Comparison of ENCODE assay signal across 1 cellular context in genomic region chr2:73071452-73072399, GRCh38.
TF ChIP-seq lines count a peak whose summit lies in the region.

Gene SFXN5 (minus strand): TSS chr2:73071712. CDS start chr2:73071705, 7 bp downstream.

TF ChIP-seq in HepG2, 621 proteins besides CTCF, POLR2A, EP300 and RAD21 (continued from another document and continues in another):
- TF ChIP-seq BATF2 (CRISPR knock-in tag; IDR thresholded peaks at IDR 0.05) (no peak), TFE3 (CRISPR knock-in tag; IDR thresholded peaks at IDR 0.05) (0 out of 2 replicates have a peak, but pooled peaks have one; percentile 8), ZNF232 (CRISPR knock-in tag; IDR thresholded peaks at IDR 0.05; ENCODE audit: borderline replicate concordance) (peak; percentile 73; the same call in 1 of the 2 replicates), MLXIP (CRISPR knock-in tag; IDR thresholded peaks at IDR 0.05; ENCODE audit: borderline replicate concordance) (no peak), CSRNP1 (CRISPR knock-in tag; IDR thresholded peaks at IDR 0.05) (peak; percentile 90), TBX3 (IDR thresholded peaks at IDR 0.05; ENCODE audit: borderline replicate concordance) (peak; percentile 63; the same call in 1 of the 2 replicates), TSC22D2 (CRISPR knock-in tag; IDR thresholded peaks at IDR 0.05; ENCODE audit: borderline replicate concordance) (no peak), FOXC1 (CRISPR knock-in tag; IDR thresholded peaks at IDR 0.05; ENCODE audit: borderline replicate concordance) (peak; percentile 94), MTA1 (CRISPR knock-in tag; IDR thresholded peaks at IDR 0.05; ENCODE audit: borderline replicate concordance) (no peak), ZNF121 (CRISPR knock-in tag; IDR thresholded peaks at IDR 0.05) (peak; percentile 55; the same call in 1 of the 2 replicates), ZBTB49 (CRISPR knock-in tag; IDR thresholded peaks at IDR 0.05; ENCODE audit: borderline replicate concordance) (no peak), ZNF674 (CRISPR knock-in tag; IDR thresholded peaks at IDR 0.05; ENCODE audit: low read depth) (0 out of 2 replicates have a peak, but pooled peaks have one; percentile 15), IRF1 (CRISPR knock-in tag; IDR thresholded peaks at IDR 0.05; ENCODE audit: low read depth) (no peak), ZNF777 (CRISPR knock-in tag; IDR thresholded peaks at IDR 0.05) (peak; percentile 50; the same call in 1 of the 2 replicates), ZBTB14 (CRISPR knock-in tag; IDR thresholded peaks at IDR 0.05) (no peak; the same call in 1 of the 2 replicates), SCMH1 (CRISPR knock-in tag; IDR thresholded peaks at IDR 0.05; ENCODE audit: borderline replicate concordance) (no peak), CEBPZ (IDR thresholded peaks at IDR 0.05; ENCODE audit: low read length) (no peak), SNAPC4 (CRISPR knock-in tag; IDR thresholded peaks at IDR 0.05) (peak; percentile 11; the same call in 1 of the 2 replicates), ZNF180 (CRISPR knock-in tag; IDR thresholded peaks at IDR 0.05; ENCODE audit: borderline replicate concordance, low read depth) (no peak), ZNF83 (CRISPR knock-in tag; IDR thresholded peaks at IDR 0.05; ENCODE audit: borderline replicate concordance) (no peak), ZNF737 (CRISPR knock-in tag; IDR thresholded peaks at IDR 0.05; ENCODE audit: borderline replicate concordance) (no peak; the same call in 1 of the 2 replicates), ARHGAP35 (CRISPR knock-in tag; IDR thresholded peaks at IDR 0.05; ENCODE audit: borderline replicate concordance) (peak; percentile 28; the same call in 1 of the 2 replicates), CREB1 (IDR thresholded peaks at IDR 0.05) (no peak; the same call in none of the 2 replicates), CREB1 (CRISPR knock-in tag; IDR thresholded peaks at IDR 0.05) (peak; percentile 85), ZNF879 (CRISPR knock-in tag; IDR thresholded peaks at IDR 0.05) (0 out of 2 replicates have a peak, but pooled peaks have one; percentile 75), HOXA9 (CRISPR knock-in tag; IDR thresholded peaks at IDR 0.05; ENCODE audit: borderline replicate concordance) (no peak), ZNF501 (CRISPR knock-in tag; IDR thresholded peaks at IDR 0.05) (peak; percentile 99), ZNF740 (CRISPR knock-in tag; IDR thresholded peaks at IDR 0.05) (no peak), ZFP41 (CRISPR knock-in tag; IDR thresholded peaks at IDR 0.05; ENCODE audit: borderline replicate concordance) (peak; percentile 52; the same call in 1 of the 2 replicates), USF2 (IDR thresholded peaks at IDR 0.05; ENCODE audit: low read depth, low read length) (no peak), USF2 (CRISPR knock-in tag; IDR thresholded peaks at IDR 0.05; ENCODE audit: borderline replicate concordance) (no peak)
